9 cellular contexts compared by ENCODE assay signal in genomic region chr2:181430406-181431199, GRCh38. TPM values are rescaled to one million over a fixed set of nuclear protein-coding genes. Genes with fewer than 3 reads are reported as not detected.
DNase-seq lines count a peak whose midpoint lies in the region; ATAC-seq and TF ChIP-seq lines count a peak whose summit lies in the region.
"Had no signal": no experiment of that assay in that cellular context is flagged by ENCODE, and none has a peak within 500 bp of the region (broad histone marks: within the 10 kb centered on the region; RNA-seq: fewer than 3 reads in every experiment).

No MANE protein-coding gene starts in this region.

- peak; percentile 26 for DNase-seq in MCF 10A (ENCODE audit: unreplicated experiment)
- no peak for DNase-seq in breast epithelium (ENCODE audit: low spot score in 2 of 2)
- no peak for DNase-seq in endodermal cell
- no peak for DNase-seq in upper lobe of right lung
- no peak for DNase-seq in NK-92 (lab: John Stamatoyannopoulos, UW; ENCODE audit: unreplicated experiment)
- no peak for DNase-seq in putamen (ENCODE audit: low spot score)
- no peak for DNase-seq in T1000 (lab: John Stamatoyannopoulos, UW)
- DNase-seq: activated naive CD4-positive, alpha-beta T cell treated with anti-CD3 and anti-CD28 coated beads, Interleukin-2, amount 50 U/mL, for 16 hours had no signal

- intact Hi-C loops in MCF 10A (cut with micrococcal nuclease) (no loop called here), breast epithelium (cut with DNase I; ENCODE audit: low total_unique reads) (no loop called here), upper lobe of right lung (cut with DNase I) (no loop called here)

- H3K4me2 ChIP-seq in OCI-LY1 (ENCODE audit: low read length): peak overlapping the region; percentile 7; the same call in 1 of the 2 replicates

- TF ChIP-seq CTCF in MCF 10A (IDR thresholded peaks at IDR 0.05; ENCODE audit: unreplicated experiment) (peak; percentile 27), breast epithelium (IDR thresholded peaks at IDR 0.05) (peak in 1 of 3 donors; percentile 8), OCI-LY1 (IDR thresholded peaks at IDR 0.05; ENCODE audit: low read length) (peak; percentile 58; the same call in 1 of the 2 replicates), endodermal cell (conservative IDR thresholded peaks at IDR 0.05) (peak; percentile 70), upper lobe of right lung (IDR thresholded peaks at IDR 0.05) (peak; percentile 45)

- H3K4me1 ChIP-seq in breast epithelium (no peaks in the 10 kb centered on the region), OCI-LY1 (ENCODE audit: insufficient read depth, low read length, severe bottlenecking) (peaks cover 15% of the 10 kb centered on the region), endodermal cell (ENCODE audit: control insufficient read depth, insufficient read depth, low read length) (peaks cover 5% of the 10 kb centered on the region), upper lobe of right lung (no peaks in the 10 kb centered on the region)

- H3K4me3 ChIP-seq in breast epithelium: no peak overlapping the region
- H3K4me3 ChIP-seq in OCI-LY1 (ENCODE audit: low read depth, low read length, poor library complexity, severe bottlenecking): no peak overlapping the region
- no peak overlapping the region for H3K4me3 ChIP-seq in endodermal cell (ENCODE audit: low read length)
- no peak overlapping the region for H3K4me3 ChIP-seq in upper lobe of right lung

- H4K20me1 ChIP-seq in OCI-LY1 (ENCODE audit: insufficient read depth, low read length): no peaks in the 10 kb centered on the region

- H3K27me3 Mint-ChIP-seq in MCF 10A (ENCODE audit: insufficient read depth, unreplicated experiment) (no peaks in the 10 kb centered on the region), endodermal cell (ENCODE audit: insufficient read depth) (no peaks in the 10 kb centered on the region)

- H3F3A ChIP-seq in OCI-LY1 (ENCODE audit: insufficient read depth, low read length): peaks cover 9% of the 10 kb centered on the region; the same call in 1 of the 2 replicates

- H3K27ac Mint-ChIP-seq in MCF 10A (ENCODE audit: low read depth, unreplicated experiment) (no peak overlapping the region), endodermal cell (no peak overlapping the region)

- no peaks in the 10 kb centered on the region for H3K27me3 ChIP-seq in breast epithelium
- H3K27me3 ChIP-seq in OCI-LY1 (ENCODE audit: insufficient read depth, low read length): no peaks in the 10 kb centered on the region
- H3K27me3 ChIP-seq in endodermal cell (ENCODE audit: control insufficient read depth, insufficient read depth, low read length, poor library complexity, severe bottlenecking): no peaks in the 10 kb centered on the region
- no peaks in the 10 kb centered on the region for H3K27me3 ChIP-seq in upper lobe of right lung

- no peaks in the 10 kb centered on the region for H3K36me3 ChIP-seq in breast epithelium
- no peaks in the 10 kb centered on the region; the same call in 1 of the 2 replicates for H3K36me3 ChIP-seq in OCI-LY1 (ENCODE audit: insufficient read depth, low read length)
- no peaks in the 10 kb centered on the region for H3K36me3 ChIP-seq in endodermal cell (ENCODE audit: control insufficient read depth, insufficient read depth, low read length)
- no peaks in the 10 kb centered on the region for H3K36me3 ChIP-seq in upper lobe of right lung

- POLR2A ChIA-PET in MCF 10A (lab: Yijun Ruan, JAX): no interaction called here

- H3K9me2 ChIP-seq in OCI-LY1 (ENCODE audit: low read depth, low read length): no peaks in the 10 kb centered on the region

- H3K27ac ChIP-seq in breast epithelium: no peak overlapping the region
- peak overlapping the region; percentile 55 for H3K27ac ChIP-seq in OCI-LY1 (ENCODE audit: low read depth, low read length, poor library complexity, severe bottlenecking)
- H3K27ac ChIP-seq in endodermal cell (ENCODE audit: low read depth, low read length): no peak overlapping the region
- no peak overlapping the region for H3K27ac ChIP-seq in upper lobe of right lung

- no TSS peak for BruUV-seq in MCF 10A (replicated peaks; lab: Mats Ljungman, UMichigan)

- H2AFZ ChIP-seq in OCI-LY1 (ENCODE audit: low read length): no peak overlapping the region

- H3K4me3 Mint-ChIP-seq in MCF 10A (ENCODE audit: unreplicated experiment) (no peak overlapping the region), endodermal cell (no peak overlapping the region)

- 90 to 100% methylated on average over 2 to 3 of the region's 3 CpGs for WGBS in endodermal cell (ENCODE audit: insufficient coverage in 1 of 2, insufficient read length in 1 of 2), 2 experiments

- H3K9me3 ChIP-seq in breast epithelium (no peaks in the 10 kb centered on the region), OCI-LY1 (ENCODE audit: low read length) (0 out of 2 replicates have a peak, but pooled peaks cover 5% of the 10 kb centered on the region), endodermal cell (ENCODE audit: control insufficient read depth, low read length) (no peaks in the 10 kb centered on the region), upper lobe of right lung (no peaks in the 10 kb centered on the region)

- H3K36me3 Mint-ChIP-seq in MCF 10A (ENCODE audit: insufficient read depth, unreplicated experiment) (no peaks in the 10 kb centered on the region), endodermal cell (ENCODE audit: low read depth) (no peaks in the 10 kb centered on the region)

- ATAC-seq in upper lobe of right lung: peak; percentile 53

- no peak overlapping the region for H3K9ac ChIP-seq in OCI-LY1 (ENCODE audit: low read length)
- no peak overlapping the region for H3K9ac ChIP-seq in endodermal cell (ENCODE audit: extremely low read depth, low read length, poor library complexity, severe bottlenecking)

- no peaks in the 10 kb centered on the region for H3K79me2 ChIP-seq in OCI-LY1 (ENCODE audit: insufficient read depth, low read length)

- no peaks in the 10 kb centered on the region for H3K4me1 Mint-ChIP-seq in MCF 10A (ENCODE audit: insufficient read depth, unreplicated experiment)
- H3K4me1 Mint-ChIP-seq in endodermal cell: peaks cover 15% of the 10 kb centered on the region

- TF ChIP-seq POLR2A in breast epithelium (IDR thresholded peaks at IDR 0.05): no peak

- CTCF ChIA-PET in MCF 10A (lab: Yijun Ruan, JAX): no interaction called here

- peaks cover 8% of the 10 kb centered on the region for H3K9me3 Mint-ChIP-seq in MCF 10A (ENCODE audit: unreplicated experiment)
- H3K9me3 Mint-ChIP-seq in endodermal cell: peaks cover 6% of the 10 kb centered on the region

RNA-seq across cellular contexts. Expression of gene ITGA4, which starts 26.6 kb away (rescaled TPM):
- total RNA-seq in MCF 10A (2022) (0.19 and 0.42 TPM in 2 replicates), breast epithelium (10 to 100 TPM in 2 of 3 donors, 1 to 10 TPM in 1; 6.7 to 12.5 (median 11.7) TPM), endodermal cell (1 to 10 TPM; 1.3 to 2.4 TPM), upper lobe of right lung (18.4 TPM)
- polyA plus RNA-seq in endodermal cell (2013, experiment 1 of 2): 6.3 TPM
- 7.1 TPM for polyA plus RNA-seq in endodermal cell (2013, experiment 2 of 2)
